16 cellular contexts compared by ENCODE assay signal in the genomic region with DNA sequence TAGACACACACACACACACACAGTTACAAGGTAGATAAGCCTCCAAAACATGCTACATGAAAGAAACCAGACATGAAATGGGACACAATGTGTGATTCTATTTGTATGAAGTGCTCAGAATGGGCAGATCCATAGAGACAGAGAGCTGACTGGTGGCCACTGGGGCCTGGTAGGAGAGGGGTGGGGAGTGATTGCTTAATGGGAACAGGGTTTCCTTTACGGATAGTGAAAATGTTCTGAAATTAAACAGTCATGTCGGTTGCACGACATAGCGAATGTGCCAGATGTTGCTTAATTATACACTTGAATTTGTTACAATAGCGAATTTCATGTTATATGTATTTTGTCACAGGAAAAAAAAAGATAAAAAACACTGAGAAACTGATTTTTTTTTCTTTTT.
DNase-seq lines count a peak whose midpoint lies in the region; ATAC-seq and TF ChIP-seq lines count a peak whose summit lies in the region.
"Had no signal": no experiment of that assay in that cellular context is flagged by ENCODE, and none has a peak within 500 bp of the region (broad histone marks: within the 10 kb centered on the region; RNA-seq: fewer than 3 reads in every experiment).

No MANE protein-coding gene starts in this region.

- H3K27me3 ChIP-seq in dorsolateral prefrontal cortex, result no peaks in the 10 kb centered on the region
- H3K27me3 ChIP-seq: BLaER1 had no signal

- no peak overlapping the region for H3K4me3 ChIP-seq in dorsolateral prefrontal cortex
- H3K4me3 ChIP-seq: BLaER1 had no signal

- no peaks in the 10 kb centered on the region for H3K27me3 Mint-ChIP-seq in T-helper 1 cell treated with Interleukin-12 subunit alpha and Interleukin-12 subunit beta and Interleukin-4 antibody, amounts not matched to agents 30 μg/mL and 1 μg/mL, for 36 hours (ENCODE audit: low read depth)
- no peaks in the 10 kb centered on the region for H3K27me3 Mint-ChIP-seq in natural killer cell (ENCODE audit: low read depth in 2 of 2)

- H3K27ac ChIP-seq in dorsolateral prefrontal cortex, result peak overlapping the region in 44 of 59 donors; percentile 7 to 99 (median 90)
- H3K27ac ChIP-seq: BLaER1, KMS-11 had no signal

- peaks cover 9% of the 10 kb centered on the region for H3K4me1 Mint-ChIP-seq in T-helper 1 cell treated with Interleukin-12 subunit alpha and Interleukin-12 subunit beta and Interleukin-4 antibody, amounts not matched to agents 30 μg/mL and 1 μg/mL, for 36 hours (ENCODE audit: low read depth)
- peaks cover 24 to 34% of the 10 kb centered on the region in 2 donors for H3K4me1 Mint-ChIP-seq in natural killer cell

- intact Hi-C loops in dorsolateral prefrontal cortex (cut with DNase I), result loop anchor here in 1 of 2 donors (5.0 kb wide), 2 partner anchors 43 to 123 kb away; a partner anchor contains a TSS
- intact Hi-C loops in natural killer cell (cut with micrococcal nuclease), result no loop called here

- DNase-seq in T-helper 1 cell (no peak), NOMO-1 treated with dmso at 0.1 percent for 144 hours (lab: John Stamatoyannopoulos, UW; ENCODE audit: unreplicated experiment) (peak; percentile 83), dorsolateral prefrontal cortex (no peak), natural killer cell (no peak), islet precursor cell (no peak), NCI-H2107 treated with DMSO at 0.1 percent for 48 hours (lab: John Stamatoyannopoulos, UW; ENCODE audit: unreplicated experiment) (no peak)
- no peak for DNase-seq in activated CD4-positive, alpha-beta T cell treated with anti-CD3 and anti-CD28 coated beads, Interleukin-2, amount 50 U/mL, for 4 hours
- DNase-seq: DMS 273 treated with DMSO at 0.1 percent for 48 hours; GDM1; NCI-H187 treated with DMSO at 0.1 percent for 48 hours; NCI-H2171; NCI-H446 treated with DMSO at 0.1 percent for 48 hours; NK-92 treated with Interleukin-12 subunit alpha and Interleukin-12 subunit beta, amount 100 ng/mL, for 24 hours had no signal

- TF ChIP-seq CTCF in dorsolateral prefrontal cortex (IDR thresholded peaks at IDR 0.05 in 54 of 56, conservative IDR thresholded peaks at IDR 0.05 in 2 of 56; ENCODE audit: low read depth in 1 of 56, partially characterized antibody in 56 of 56) (no peak), natural killer cell (IDR thresholded peaks at IDR 0.05) (no peak)

- H3K36me3 Mint-ChIP-seq in T-helper 1 cell treated with Interleukin-12 subunit alpha and Interleukin-12 subunit beta and Interleukin-4 antibody, amounts not matched to agents 30 μg/mL and 1 μg/mL, for 36 hours (ENCODE audit: low read depth), result no peaks in the 10 kb centered on the region
- no peaks in the 10 kb centered on the region for H3K36me3 Mint-ChIP-seq in natural killer cell

- no peaks in the 10 kb centered on the region for H3K9me3 Mint-ChIP-seq in T-helper 1 cell treated with Interleukin-12 subunit alpha and Interleukin-12 subunit beta and Interleukin-4 antibody, amounts not matched to agents 30 μg/mL and 1 μg/mL, for 36 hours
- no peaks in the 10 kb centered on the region for H3K9me3 Mint-ChIP-seq in natural killer cell

- H3K4me3 Mint-ChIP-seq in T-helper 1 cell treated with Interleukin-12 subunit alpha and Interleukin-12 subunit beta and Interleukin-4 antibody, amounts not matched to agents 30 μg/mL and 1 μg/mL, for 36 hours, result no peak overlapping the region
- no peak overlapping the region for H3K4me3 Mint-ChIP-seq in natural killer cell

- peak overlapping the region; percentile 13 for H3K27ac Mint-ChIP-seq in T-helper 1 cell treated with Interleukin-12 subunit alpha and Interleukin-12 subunit beta and Interleukin-4 antibody, amounts not matched to agents 30 μg/mL and 1 μg/mL, for 36 hours
- no peak overlapping the region for H3K27ac Mint-ChIP-seq in natural killer cell

- ATAC-seq in natural killer cell, result no peak
